8 cellular contexts compared by ENCODE assay signal in genomic region chr2:119126650-119127049, GRCh38. TPM values are rescaled to one million over a fixed set of nuclear protein-coding genes. Genes with fewer than 3 reads are reported as not detected.
DNase-seq lines count a peak whose midpoint lies in the region; ATAC-seq and TF ChIP-seq lines count a peak whose summit lies in the region.

No MANE protein-coding gene starts in this region.

- H3K4me3 ChIP-seq in GM06990 (replicated peaks; ENCODE audit: low read depth, low read length): no peak overlapping the region

- peak; percentile 82 for TF ChIP-seq CTCF in GM06990 (IDR thresholded peaks at IDR 0.05; ENCODE audit: insufficient read depth, low read length, poor library complexity, severe bottlenecking)

- H3K27me3 ChIP-seq in GM06990 (replicated peaks; ENCODE audit: control insufficient read depth, insufficient read depth, low read length): no peaks in the 10 kb centered on the region; the same call in 1 of the 2 replicates

- ATAC-seq in HG03139 (IDR thresholded peaks at IDR 0.05; ENCODE audit: unreplicated experiment) (no peak), HG03159 (IDR thresholded peaks at IDR 0.05; ENCODE audit: unreplicated experiment) (no peak)

- peak; percentile 28 for DNase-seq in GM06990 (ENCODE audit: extremely low read depth, insufficient read length)
- DNase-seq in LHCN-M2 (ENCODE audit: low read depth): peak; percentile 8
- DNase-seq in activated T-cell treated with anti-CD3 and anti-CD28 coated beads for 1 hour (ENCODE audit: low read depth): peak; percentile 23
- peak; percentile 64 for DNase-seq in kidney tubule cell (ENCODE audit: low spot score)
- no peak for DNase-seq in DMS153 (lab: John Stamatoyannopoulos, UW)
- no peak for DNase-seq in NK-92 treated with Interleukin-12 subunit alpha and Interleukin-12 subunit beta, amount 100 ng/mL, for 24 hours (lab: John Stamatoyannopoulos, UW)

- no peaks in the 10 kb centered on the region for H3K36me3 ChIP-seq in GM06990 (ENCODE audit: control insufficient read depth, insufficient read depth, low read length)

RNA-seq across cellular contexts. Expression of gene C1QL2, which starts 31.9 kb away (rescaled TPM):
- not detected in 2 replicates for total RNA-seq in LHCN-M2 (2014; rRNA removed)
- not detected for polyA plus RNA-seq in LHCN-M2 (2012)

Comparison
In these comparisons a context has a peak if more than half of its experiments do, and no peak if none do; other contexts are left out.
1. DNase-seq: peak in GM06990 (single experiment), LHCN-M2 (single experiment), activated T-cell treated with anti-CD3 and anti-CD28 coated beads for 1 hour (single experiment) and kidney tubule cell (single experiment); none in DMS153 (single experiment) and NK-92 treated with Interleukin-12 subunit alpha and Interleukin-12 subunit beta, amount 100 ng/mL, for 24 hours (single experiment).